ENCODE assay signal across 9 cellular contexts in the genomic region with DNA sequence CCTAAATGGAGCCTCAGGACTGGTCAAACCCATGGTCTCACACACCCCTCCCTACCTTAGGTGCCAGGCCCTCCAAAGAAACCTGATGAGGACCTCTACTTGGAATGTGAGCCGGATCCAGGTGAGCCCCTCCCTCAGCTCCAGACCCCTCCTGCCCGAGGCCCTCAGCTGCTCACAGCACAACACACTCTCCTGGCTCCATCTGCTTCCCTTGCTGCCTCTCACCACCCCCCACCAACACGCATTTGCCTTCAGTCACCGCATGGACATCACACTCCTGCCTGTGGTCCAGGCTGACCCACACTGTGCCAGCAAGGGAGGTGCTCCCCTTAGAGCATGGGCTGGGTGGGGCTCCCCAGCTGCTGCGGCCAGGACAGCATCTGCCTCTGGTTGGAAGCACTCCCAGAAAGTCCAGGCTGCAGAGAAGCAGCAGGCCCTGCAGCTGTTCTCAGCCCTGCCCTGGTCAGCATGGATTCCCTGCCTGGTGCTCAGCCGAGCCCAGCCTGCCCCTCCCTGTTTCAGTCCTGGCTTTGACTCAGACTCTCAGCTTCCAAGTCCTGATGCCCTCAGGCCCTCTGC. TPM values are rescaled to one million over a fixed set of nuclear protein-coding genes. Genes with fewer than 3 reads are reported as not detected.
A peak's percentile ranks its signal among the peaks of the same experiment; 100 is the strongest.
DNase-seq lines count a peak whose midpoint lies in the region; ATAC-seq, FAIRE-seq and TF ChIP-seq lines count a peak whose summit lies in the region.
"Had no signal": no experiment of that assay in that cellular context is flagged by ENCODE, and none has a peak within 500 bp of the region (broad histone marks: within the 10 kb centered on the region; RNA-seq: fewer than 3 reads in every experiment).

No MANE protein-coding gene starts in this region.

- TF ChIP-seq EP300 in K562 (IDR thresholded peaks at IDR 0.05; ENCODE audit: low read length) = no peak

- H3K9ac ChIP-seq in K562 (ENCODE audit: insufficient read depth in 1 of 2, low read depth in 2 of 2, low read length in 2 of 2) (peak overlapping the region in 1 of 2 experiments; percentile 73; a peak in 2 of 4 replicates), keratinocyte (ENCODE audit: control insufficient read depth, extremely low read depth, insufficient read depth, low read length) (no peak overlapping the region)

- H3K4me1 ChIP-seq in K562 (replicated peaks in 1 of 2; ENCODE audit: control insufficient read depth in 2 of 2, insufficient read depth in 2 of 2, low read length in 2 of 2) = peaks cover 39 to 70% of the 10 kb centered on the region in 2 experiments
- H3K4me1 ChIP-seq in keratinocyte (ENCODE audit: control insufficient read depth, extremely low read depth, insufficient read depth, low read length) = peaks cover 25% of the 10 kb centered on the region
- peaks cover 10 to 11% of the 10 kb centered on the region in 2 donors for H3K4me1 ChIP-seq in naive thymus-derived CD4-positive, alpha-beta T cell (ENCODE audit: control insufficient read depth in 2 of 2, insufficient read depth in 2 of 2, low read length in 2 of 2)
- H3K4me1 ChIP-seq in OCI-LY7 (ENCODE audit: insufficient read depth, low read length, poor library complexity, severe bottlenecking) = peaks cover 20% of the 10 kb centered on the region

- DNase-seq in NCI-H1105 treated with DMSO at 0.1 percent for 48 hours (lab: John Stamatoyannopoulos, UW) = peak; percentile 15
- DNase-seq in NCI-H1105 (lab: John Stamatoyannopoulos, UW) = no peak
- DNase-seq in K562 (ENCODE audit: extremely low read depth in 1 of 4, low spot score in 3 of 4) = no peak
- peak; percentile 78 for DNase-seq in keratinocyte (ENCODE audit: low read depth, low spot score)
- DNase-seq in stromal cell of bone marrow (ENCODE audit: low read depth) = peak; percentile 86
- no peak for DNase-seq in naive thymus-derived CD4-positive, alpha-beta T cell
- DNase-seq in OCI-LY7 (ENCODE audit: low spot score) = no peak

- no peaks in the 10 kb centered on the region for H3K36me3 Mint-ChIP-seq in naive thymus-derived CD4-positive, alpha-beta T cell

- dilution Hi-C loops in keratinocyte (cut with MboI; ENCODE audit: extremely low pct_ligation_motif_present, low sequenced_read_pairs) = no loop called here

- no peaks in the 10 kb centered on the region for H3K9me3 ChIP-seq in K562 (replicated peaks; ENCODE audit: control insufficient read depth, insufficient read depth, low read depth, low read length)
- H3K9me3 ChIP-seq in keratinocyte (ENCODE audit: control insufficient read depth, low read depth, low read length) = no peaks in the 10 kb centered on the region
- no peaks in the 10 kb centered on the region for H3K9me3 ChIP-seq in naive thymus-derived CD4-positive, alpha-beta T cell (ENCODE audit: control insufficient read depth in 2 of 3, low read length in 3 of 3)
- H3K9me3 ChIP-seq in OCI-LY7 (ENCODE audit: low read length) = no peaks in the 10 kb centered on the region

- H3K4me2 ChIP-seq in K562 (ENCODE audit: insufficient read depth, low read length) (no peak overlapping the region), keratinocyte (ENCODE audit: control insufficient read depth, extremely low read depth, insufficient read depth, low read depth, low read length) (no peak overlapping the region), OCI-LY7 (ENCODE audit: low read length) (no peak overlapping the region)

- H3K4me3 ChIP-seq in K562 (no peak overlapping the region), keratinocyte (ENCODE audit: control insufficient read depth in 2 of 3, extremely low read depth in 1 of 3, insufficient read depth in 2 of 3, low read depth in 1 of 3, low read length in 3 of 3) (no peak overlapping the region), OCI-LY7 (ENCODE audit: low read depth, low read length, poor library complexity, severe bottlenecking) (no peak overlapping the region)
- H3K4me3 ChIP-seq in naive thymus-derived CD4-positive, alpha-beta T cell (ENCODE audit: low read length) = no peak overlapping the region

- POLR2A ChIA-PET in K562 (lab: Yijun Ruan, JAX) = interaction anchor here (1.0 to 63.9 kb wide), 3 partner anchors 13 to 112 kb away, joined by 3 to 1576 read pairs (median 4); partner anchors contain the start of gene MAT2A
- POLR2A ChIA-PET in naive thymus-derived CD4-positive, alpha-beta T cell (lab: Charles Lee) = interaction anchor here (1.6 kb wide), 1 partner anchor 106 kb away, joined by 6 read pairs; the partner anchor contains the start of gene MAT2A
- POLR2A ChIA-PET in OCI-LY7 (lab: Charles Lee) = interaction anchor here (0.8 kb wide), 1 partner anchor 16 kb away, joined by 3 read pairs; no protein-coding TSS in a partner anchor

- no peaks in the 10 kb centered on the region for H3K36me3 ChIP-seq in K562 (ENCODE audit: control insufficient read depth, insufficient read depth, low read length)
- no peaks in the 10 kb centered on the region for H3K36me3 ChIP-seq in keratinocyte (ENCODE audit: control insufficient read depth in 2 of 2, extremely low read depth in 1 of 2, insufficient read depth in 2 of 2, low read length in 2 of 2)
- H3K36me3 ChIP-seq in naive thymus-derived CD4-positive, alpha-beta T cell (ENCODE audit: control insufficient read depth in 2 of 3, insufficient read depth in 3 of 3, low read length in 3 of 3) = no peaks in the 10 kb centered on the region
- no peaks in the 10 kb centered on the region for H3K36me3 ChIP-seq in OCI-LY7 (ENCODE audit: insufficient read depth, low read length)

- no peak for TF ChIP-seq CTCF in K562 (IDR thresholded peaks at IDR 0.05 in 2 of 3, conservative IDR thresholded peaks at IDR 0.05 in 1 of 3; ENCODE audit: insufficient read depth in 2 of 3, low read depth in 1 of 3, low read length in 3 of 3)
- TF ChIP-seq CTCF in keratinocyte (optimal IDR thresholded peaks at IDR 0.05 in 1 of 3, IDR thresholded peaks at IDR 0.05 in 1 of 3, conservative IDR thresholded peaks at IDR 0.05 in 1 of 3; ENCODE audit: extremely low read depth in 1 of 3, insufficient read depth in 2 of 3, low read length in 3 of 3) = no peak
- no peak for TF ChIP-seq CTCF in OCI-LY7 (conservative IDR thresholded peaks at IDR 0.05; ENCODE audit: low read length)

- no peaks in the 10 kb centered on the region for H3K27me3 Mint-ChIP-seq in naive thymus-derived CD4-positive, alpha-beta T cell

- in situ Hi-C loops in K562 (cut with MboI) = no loop called here

- H3K4me3 Mint-ChIP-seq in naive thymus-derived CD4-positive, alpha-beta T cell = no peak overlapping the region

- H3K9me3 Mint-ChIP-seq in naive thymus-derived CD4-positive, alpha-beta T cell = no peaks in the 10 kb centered on the region

- H3K27ac Mint-ChIP-seq in naive thymus-derived CD4-positive, alpha-beta T cell = no peak overlapping the region

- no peak for ATAC-seq in K562
- ATAC-seq in naive thymus-derived CD4-positive, alpha-beta T cell = no peak
- ATAC-seq in HG03469 (IDR thresholded peaks at IDR 0.05; ENCODE audit: unreplicated experiment) = no peak

- no peak for TF ChIP-seq RAD21 in K562 (CRISPR knock-in tag; conservative IDR thresholded peaks at IDR 0.05 in 1 of 2, IDR thresholded peaks at IDR 0.05 in 1 of 2)

- H3K9me2 ChIP-seq in OCI-LY7 (ENCODE audit: insufficient read depth, low read length) = no peaks in the 10 kb centered on the region

- H3K27ac ChIP-seq in K562 (ENCODE audit: extremely low read depth, low read depth, low read length) (no peak overlapping the region; the same call in 2 of the 3 replicates), keratinocyte (ENCODE audit: control insufficient read depth, insufficient read depth, low read length) (no peak overlapping the region), OCI-LY7 (ENCODE audit: low read depth, low read length, poor library complexity, severe bottlenecking) (no peak overlapping the region)
- no peak overlapping the region for H3K27ac ChIP-seq in naive thymus-derived CD4-positive, alpha-beta T cell (ENCODE audit: low read depth, low read length)

- H3K79me2 ChIP-seq in K562 (ENCODE audit: control insufficient read depth, insufficient read depth, low read length) = no peaks in the 10 kb centered on the region; the same call in 2 of the 3 replicates
- no peaks in the 10 kb centered on the region for H3K79me2 ChIP-seq in keratinocyte (ENCODE audit: control insufficient read depth, insufficient read depth, low read length)
- no peaks in the 10 kb centered on the region for H3K79me2 ChIP-seq in OCI-LY7 (ENCODE audit: insufficient read depth, low read depth, low read length)

- WGBS in K562 (ENCODE audit: insufficient coverage, low coverage, missing lambda C conversion rate) = 57% methylated on average over 6 of the region's 6 CpGs

- no peaks in the 10 kb centered on the region for H4K20me1 ChIP-seq in K562 (replicated peaks; ENCODE audit: control insufficient read depth, insufficient read depth, low read length)
- H4K20me1 ChIP-seq in keratinocyte (ENCODE audit: control insufficient read depth, extremely low read depth, insufficient read depth, low read length) = no peaks in the 10 kb centered on the region
- H4K20me1 ChIP-seq in OCI-LY7 (ENCODE audit: insufficient read depth, low read length) = no peaks in the 10 kb centered on the region

- no peak overlapping the region for H2AFZ ChIP-seq in K562 (ENCODE audit: low read depth, low read length)
- peak overlapping the region; percentile 29 for H2AFZ ChIP-seq in keratinocyte (ENCODE audit: control insufficient read depth, low read length)
- no peak overlapping the region for H2AFZ ChIP-seq in OCI-LY7 (ENCODE audit: low read length)

- no peak for TF ChIP-seq POLR2A in K562 (conservative IDR thresholded peaks at IDR 0.05)

- no peaks in the 10 kb centered on the region for H3K9me1 ChIP-seq in K562 (ENCODE audit: control insufficient read depth, insufficient read depth, low read length)
- H3K9me1 ChIP-seq in keratinocyte (ENCODE audit: control insufficient read depth, extremely low read depth, insufficient read depth, low read length) = no peaks in the 10 kb centered on the region

- FAIRE-seq in K562 (lab: Jason Lieb, UNC) (no peak), keratinocyte (lab: Jason Lieb, UNC) (peak; percentile 61)
- FAIRE-seq: A204.1 had no signal

- H3K27me3 ChIP-seq in K562 (ENCODE audit: control insufficient read depth in 2 of 2, insufficient read depth in 2 of 2, low read length in 2 of 2) (no peaks in the 10 kb centered on the region), keratinocyte (ENCODE audit: control insufficient read depth, extremely low read depth, insufficient read depth, low read length) (no peaks in the 10 kb centered on the region)
- H3K27me3 ChIP-seq in naive thymus-derived CD4-positive, alpha-beta T cell (ENCODE audit: control insufficient read depth in 2 of 2, insufficient read depth in 2 of 2, low read length in 2 of 2) = no peaks in the 10 kb centered on the region

- CTCF ChIA-PET in K562 (lab: Yijun Ruan, JAX; ENCODE audit: low intra/inter-chr PET ratio) = no interaction called here
- CTCF ChIA-PET in naive thymus-derived CD4-positive, alpha-beta T cell (lab: Charles Lee) = no interaction called here
- CTCF ChIA-PET in OCI-LY7 (lab: Charles Lee; ENCODE audit: unreplicated experiment) = no interaction called here

- H3K4me1 Mint-ChIP-seq in naive thymus-derived CD4-positive, alpha-beta T cell = peaks cover 14 to 28% (median 19%) of the 10 kb centered on the region in 7 donors

- BruUV-seq in K562 (replicated peaks; lab: Mats Ljungman, UMichigan) (no TSS peak), OCI-LY7 (replicated peaks; lab: Mats Ljungman, UMichigan) (no TSS peak)

- intact Hi-C loops in K562 (cut with micrococcal nuclease) (no loop called here), OCI-LY7 (cut with micrococcal nuclease; ENCODE audit: unreplicated experiment) (no loop called here)
- intact Hi-C loops in naive thymus-derived CD4-positive, alpha-beta T cell (cut with micrococcal nuclease) = no loop called here

RNA-seq across cellular contexts. Expression of gene SH2D6, which starts 15.1 kb away (rescaled TPM):
- total RNA-seq in K562 (2011; cell fraction: chromatin; rRNA removed; ENCODE audit: low replicate concordance) = 0.32 and 1.1 TPM in 2 replicates
- 1.7 and 1.8 TPM in 2 replicates for total RNA-seq in K562 (2011; cell fraction: nucleolus; rRNA removed)
- total RNA-seq in K562 (2011; cell fraction: nucleoplasm; rRNA removed) = 0.73 TPM in 1 of 2 replicates, not detected in the other
- total RNA-seq in K562 (2014; rRNA removed) (0.20 TPM in 1 of 2 replicates, not detected in the other), K562 (2014; rRNA removed; fragmentation: Illumina TruSeq; extraction: Trizol) (0.76 TPM in 1 of 2 replicates, not detected in the other), K562 (2015; rRNA removed; fragmentation: Illumina TruSeq; extraction: Trizol) (0.14 TPM in 1 of 2 replicates, not detected in the other), K562 (2021) (0.33 and 0.36 TPM in 2 replicates), OCI-LY7 (2022) (2.6 and 3.5 TPM in 2 replicates)
- polyA plus RNA-seq in K562 (2011; rRNA removed) (0.34 and 0.46 TPM in 2 replicates), K562 (2014; fragmentation: Illumina TruSeq; extraction: Trizol) (not detected in 2 replicates), K562 (2014; fragmentation: Nextera tagmentation; extraction: Ambion mirVana) (under 1 TPM; 0.07 to 0.21 TPM), K562 (2014; rRNA removed) (0.41 and 1.2 TPM in 2 replicates), keratinocyte (0.10 to 0.21 TPM in 2 of 3 replicates, not detected in the other)
- 0.76 TPM in 1 of 2 replicates, not detected in the other for polyA plus RNA-seq in K562 (2011; cell fraction: cytosol; rRNA removed)
- 1.1 TPM in 2 replicates for polyA plus RNA-seq in K562 (2011; cell fraction: nucleus; rRNA removed)
- 0.55 and 1.0 TPM in 2 replicates for polyA plus RNA-seq in K562 (2012)
- polyA minus RNA-seq in K562 (2011; rRNA and poly(A)+ RNA removed) = 0.53 TPM in 1 of 2 replicates, not detected in the other
- polyA minus RNA-seq in K562 (2011; cell fraction: cytosol; rRNA and poly(A)+ RNA removed) = not detected in 2 replicates
- polyA minus RNA-seq in K562 (2011; cell fraction: nucleus; rRNA and poly(A)+ RNA removed) = 0.33 and 1.1 TPM in 2 replicates
- not detected for polyA plus RNA-seq in keratinocyte (2011; ENCODE audit: low read depth)
- not detected in 2 replicates for polyA plus RNA-seq in keratinocyte (2011; cell fraction: cytosol; rRNA removed)
- not detected in 2 replicates for polyA plus RNA-seq in keratinocyte (2011; cell fraction: nucleus; rRNA removed)
- polyA plus RNA-seq in keratinocyte (2012; ENCODE audit: low replicate concordance) = 0.09 TPM in 1 of 2 replicates, not detected in the other
- polyA minus RNA-seq in keratinocyte = 0.56 TPM in 1 of 3 replicates, not detected in the others
- polyA minus RNA-seq in keratinocyte (2011; cell fraction: cytosol; rRNA and poly(A)+ RNA removed) = not detected
- polyA minus RNA-seq in keratinocyte (2011; cell fraction: nucleus; rRNA and poly(A)+ RNA removed) = not detected in 2 replicates
- 1 to 10 TPM in 1 of 5 experiments, under 1 TPM in 2, not detected in 2; 0.48 to 1.1 (median 0.94) TPM for total RNA-seq in naive thymus-derived CD4-positive, alpha-beta T cell
- not detected for polyA plus RNA-seq in naive thymus-derived CD4-positive, alpha-beta T cell
- 0.35 and 0.82 TPM in 2 replicates for total RNA-seq in OCI-LY7 (2014; rRNA removed; shearing (Covaris generic))

RNA-seq across cellular contexts. Expression of gene CAPG, which starts 23.4 kb away (rescaled TPM):
- total RNA-seq in K562 (2011; cell fraction: chromatin; rRNA removed; ENCODE audit: low replicate concordance) = 12.5 and 27.5 TPM in 2 replicates
- total RNA-seq in K562 (2011; cell fraction: nucleolus; rRNA removed) = 22.3 and 22.9 TPM in 2 replicates
- total RNA-seq in K562 (2011; cell fraction: nucleoplasm; rRNA removed) = 12.0 and 16.9 TPM in 2 replicates
- total RNA-seq in K562 (2014; rRNA removed) (59.5 and 80.5 TPM in 2 replicates), K562 (2014; rRNA removed; fragmentation: Illumina TruSeq; extraction: Trizol) (18.9 and 25.3 TPM in 2 replicates), K562 (2015; rRNA removed; fragmentation: Illumina TruSeq; extraction: Trizol) (82.9 and 85.5 TPM in 2 replicates), K562 (2021) (56.0 and 59.5 TPM in 2 replicates), OCI-LY7 (2022) (7.9 and 8.1 TPM in 2 replicates)
- polyA plus RNA-seq in K562 (2011; rRNA removed) (64.7 and 70.7 TPM in 2 replicates), K562 (2014; fragmentation: Illumina TruSeq; extraction: Trizol) (39.4 and 48.0 TPM in 2 replicates), K562 (2014; fragmentation: Nextera tagmentation; extraction: Ambion mirVana) (10 to 100 TPM; 10.6 to 21.7 TPM), K562 (2014; rRNA removed) (83.4 and 90.4 TPM in 2 replicates), keratinocyte (466 to 683 TPM (median 503 TPM) in 3 replicates)
- polyA plus RNA-seq in K562 (2011; cell fraction: cytosol; rRNA removed) = 65.8 and 109 TPM in 2 replicates
- 41.7 and 43.1 TPM in 2 replicates for polyA plus RNA-seq in K562 (2011; cell fraction: nucleus; rRNA removed)
- polyA plus RNA-seq in K562 (2012) = 96.2 and 154 TPM in 2 replicates
- polyA minus RNA-seq in K562 (2011; rRNA and poly(A)+ RNA removed) = 14.5 and 26.8 TPM in 2 replicates
- 16.9 and 25.1 TPM in 2 replicates for polyA minus RNA-seq in K562 (2011; cell fraction: cytosol; rRNA and poly(A)+ RNA removed)
- polyA minus RNA-seq in K562 (2011; cell fraction: nucleus; rRNA and poly(A)+ RNA removed) = 11.3 and 15.8 TPM in 2 replicates
- polyA plus RNA-seq in keratinocyte (2011; ENCODE audit: low read depth) = 123 TPM
- 321 and 549 TPM in 2 replicates for polyA plus RNA-seq in keratinocyte (2011; cell fraction: cytosol; rRNA removed)
- polyA plus RNA-seq in keratinocyte (2011; cell fraction: nucleus; rRNA removed) = 232 and 338 TPM in 2 replicates
- 352 and 538 TPM in 2 replicates for polyA plus RNA-seq in keratinocyte (2012; ENCODE audit: low replicate concordance)
- polyA minus RNA-seq in keratinocyte = 216 to 344 TPM (median 339 TPM) in 3 replicates
- 273 TPM for polyA minus RNA-seq in keratinocyte (2011; cell fraction: cytosol; rRNA and poly(A)+ RNA removed)
- polyA minus RNA-seq in keratinocyte (2011; cell fraction: nucleus; rRNA and poly(A)+ RNA removed) = 94.0 and 95.3 TPM in 2 replicates
- 100 to 1,000 TPM in 2 of 5 experiments, 10 to 100 TPM in 3; 12.9 to 265 (median 29.7) TPM for total RNA-seq in naive thymus-derived CD4-positive, alpha-beta T cell
- polyA plus RNA-seq in naive thymus-derived CD4-positive, alpha-beta T cell = 10 to 100 TPM; 34.3 to 36.4 TPM
- 7.5 and 9.8 TPM in 2 replicates for total RNA-seq in OCI-LY7 (2014; rRNA removed; shearing (Covaris generic))

Comparison
In these comparisons a context has a peak if more than half of its experiments do, and no peak if none do; other contexts are left out.
1. DNase-seq: peak in NCI-H1105 treated with DMSO at 0.1 percent for 48 hours (single experiment), keratinocyte (single experiment) and stromal cell of bone marrow (single experiment); none in NCI-H1105 (single experiment), K562 (0 of 4), naive thymus-derived CD4-positive, alpha-beta T cell (0 of 9) and OCI-LY7 (single experiment).